Comparison of ENCODE assay signal across 8 cellular contexts in the genomic region with DNA sequence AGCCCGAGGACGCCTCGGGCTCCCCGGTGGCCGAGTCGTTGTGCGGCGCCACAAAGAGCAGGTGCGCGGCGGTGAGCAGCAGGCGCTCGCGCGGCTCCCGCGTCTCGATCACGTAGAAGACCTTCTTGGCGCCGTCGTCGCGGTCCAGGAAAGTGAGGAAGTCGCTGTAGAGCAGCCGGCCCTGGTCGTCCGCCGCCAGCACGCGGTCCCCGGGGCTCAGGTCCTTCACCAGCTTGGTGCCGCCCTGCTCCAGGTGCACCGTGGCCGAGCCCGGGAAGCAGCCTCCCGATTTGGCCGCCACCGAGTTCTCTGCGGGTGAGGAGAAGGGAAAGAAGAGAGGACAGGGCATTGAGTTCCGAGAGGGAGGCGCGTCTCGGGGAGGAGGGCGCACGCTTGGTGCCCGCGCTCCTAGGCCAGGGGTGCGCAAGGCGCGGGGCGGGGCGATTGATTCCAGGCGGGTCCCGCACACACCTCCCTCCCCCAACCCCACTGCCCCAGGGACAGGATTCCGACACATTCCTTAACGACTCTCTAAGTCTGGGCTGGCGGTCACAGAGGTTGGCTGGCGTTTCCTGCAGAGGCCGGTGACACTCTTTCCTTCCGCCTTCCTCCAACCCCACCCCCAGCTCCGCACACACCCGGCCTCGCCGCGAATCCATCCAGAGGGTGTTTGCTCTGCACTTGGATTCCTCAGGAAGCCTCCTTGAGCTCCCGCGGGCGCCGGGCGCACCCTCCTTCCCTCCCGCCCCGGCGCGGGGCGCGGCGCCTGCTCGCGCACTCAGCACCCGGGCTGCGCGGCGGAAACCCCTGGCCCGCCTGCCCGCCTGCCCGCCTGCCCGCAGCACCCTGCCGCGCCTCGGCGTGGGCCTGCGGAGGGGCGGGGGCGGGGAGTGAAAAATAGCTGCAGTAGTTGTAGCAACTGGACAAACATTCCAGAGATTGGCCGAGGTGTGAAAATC. TPM values are rescaled to one million over a fixed set of nuclear protein-coding genes. Genes with fewer than 3 reads are reported as not detected.
A peak's percentile ranks its signal among the peaks of the same experiment; 100 is the strongest.
DNase-seq lines count a peak whose midpoint lies in the region; ATAC-seq and TF ChIP-seq lines count a peak whose summit lies in the region.

No MANE protein-coding gene starts in this region.

- H3K36me3 Mint-ChIP-seq in activated T-cell treated with anti-CD3 and anti-CD28 coated beads, Interleukin-2, amount 50 U/mL, for 4 hours (ENCODE audit: insufficient read depth): no peaks in the 10 kb centered on the region
- no peaks in the 10 kb centered on the region for H3K36me3 Mint-ChIP-seq in WTC11

- H3K27me3 ChIP-seq in iPS-15b (ENCODE audit: control insufficient read depth, insufficient read depth, low read length) (peaks cover 86% of the 10 kb centered on the region), stomach (peaks cover 19 to 100% (median 60%) of the 10 kb centered on the region in 3 donors), uterus (peaks cover 0 to 35% of the 10 kb centered on the region in 2 donors)

- no peaks in the 10 kb centered on the region for H3K9me3 Mint-ChIP-seq in activated T-cell treated with anti-CD3 and anti-CD28 coated beads, Interleukin-2, amount 50 U/mL, for 4 hours
- H3K9me3 Mint-ChIP-seq in WTC11: no peaks in the 10 kb centered on the region

- CTCF ChIA-PET in WTC11 (lab: Charles Lee): interaction anchor here (1.4 to 2.2 kb wide), 2 partner anchors 10 to 205 kb away, joined by 4 to 14 read pairs; no protein-coding TSS in a partner anchor

- peak overlapping the region; percentile 74 for H3K4me3 Mint-ChIP-seq in activated T-cell treated with anti-CD3 and anti-CD28 coated beads, Interleukin-2, amount 50 U/mL, for 4 hours
- peak overlapping the region; percentile 78 for H3K4me3 Mint-ChIP-seq in WTC11

- ATAC-seq in activated T-cell treated with anti-CD3 and anti-CD28 coated beads, Interleukin-2, amount 50 U/mL, for 4 hours: peak; percentile 12 to 13
- ATAC-seq in WTC11 (peak; percentile 21), GM19463 (IDR thresholded peaks at IDR 0.05; ENCODE audit: unreplicated experiment) (no peak), HG03097 (IDR thresholded peaks at IDR 0.05; ENCODE audit: low FRiP score, unreplicated experiment) (no peak)

- H3K4me1 Mint-ChIP-seq in activated T-cell treated with anti-CD3 and anti-CD28 coated beads, Interleukin-2, amount 50 U/mL, for 4 hours (ENCODE audit: low read depth): peaks cover 19% of the 10 kb centered on the region
- H3K4me1 Mint-ChIP-seq in WTC11: peaks cover 24% of the 10 kb centered on the region

- peak overlapping the region; percentile 45 for H3K4me3 ChIP-seq in iPS-15b (ENCODE audit: low read depth, low read length)
- peak overlapping the region; percentile 23 to 46 (median 34) for H3K4me3 ChIP-seq in stomach
- no peak overlapping the region for H3K4me3 ChIP-seq in uterus

- H3K9ac ChIP-seq in iPS-15b (ENCODE audit: low read depth, low read length): no peak overlapping the region

- no peak for DNase-seq in activated T-cell treated with anti-CD3 and anti-CD28 coated beads, Interleukin-2, amount 50 U/mL, for 4 hours
- DNase-seq in activated T-cell treated with anti-CD3 and anti-CD28 coated beads for 4 hours: no peak
- DNase-seq in WTC11 (ENCODE audit: low spot score): peak; percentile 62
- peak; percentile 78 for DNase-seq in stomach
- DNase-seq in uterus: no peak

- H3K27me3 Mint-ChIP-seq in activated T-cell treated with anti-CD3 and anti-CD28 coated beads, Interleukin-2, amount 50 U/mL, for 4 hours (ENCODE audit: low read depth): peaks cover 68% of the 10 kb centered on the region
- H3K27me3 Mint-ChIP-seq in WTC11 (ENCODE audit: low read depth): peaks cover 96% of the 10 kb centered on the region

- POLR2A ChIA-PET in WTC11 (lab: Charles Lee): interaction anchor here (1.1 kb wide), 1 partner anchor 8 kb away, joined by 3 read pairs; a partner anchor contains a TSS

- WGBS in stomach, 5 donors: 11 to 26% (median 13%) methylated on average over 60 to 96 of the region's 96 CpGs

- H3K36me3 ChIP-seq in iPS-15b (ENCODE audit: control insufficient read depth, insufficient read depth, low read length): no peaks in the 10 kb centered on the region
- H3K36me3 ChIP-seq in stomach: no peaks in the 10 kb centered on the region
- no peaks in the 10 kb centered on the region for H3K36me3 ChIP-seq in uterus

- H3K9me3 ChIP-seq in iPS-15b (ENCODE audit: control insufficient read depth, insufficient read depth, low read length): no peaks in the 10 kb centered on the region
- H3K9me3 ChIP-seq in stomach: no peaks in the 10 kb centered on the region
- H3K9me3 ChIP-seq in uterus: no peaks in the 10 kb centered on the region

- TF ChIP-seq CTCF in WTC11 (IDR thresholded peaks at IDR 0.05): no peak
- no peak for TF ChIP-seq CTCF in stomach (IDR thresholded peaks at IDR 0.05)
- TF ChIP-seq CTCF in uterus (IDR thresholded peaks at IDR 0.05): no peak

- no peak for TF ChIP-seq EP300 in stomach (IDR thresholded peaks at IDR 0.05)

- intact Hi-C loops in stomach (cut with DNase I; ENCODE audit: low total_unique reads) (no loop called here), uterus (cut with DNase I; ENCODE audit: low total_unique reads) (no loop called here)

- H3K4me1 ChIP-seq in iPS-15b (ENCODE audit: control insufficient read depth, insufficient read depth, low read length) (no peaks in the 10 kb centered on the region), stomach (peaks cover 46 to 61% (median 57%) of the 10 kb centered on the region in 4 donors), uterus (peaks cover 0 to 36% of the 10 kb centered on the region in 2 donors)

- H3K27ac Mint-ChIP-seq in WTC11: no peak overlapping the region

- no peak for TF ChIP-seq POLR2A in stomach (IDR thresholded peaks at IDR 0.05)
- no peak for TF ChIP-seq POLR2A in uterus (IDR thresholded peaks at IDR 0.05)

- peak overlapping the region in 4 of 5 donors; percentile 20 to 74 (median 54) for H3K27ac ChIP-seq in stomach
- H3K27ac ChIP-seq in uterus: no peak overlapping the region

TF ChIP-seq in WTC11, 78 proteins besides CTCF, POLR2A, EP300 and RAD21 (continues in another document):
- TF ChIP-seq, protein P1, sequence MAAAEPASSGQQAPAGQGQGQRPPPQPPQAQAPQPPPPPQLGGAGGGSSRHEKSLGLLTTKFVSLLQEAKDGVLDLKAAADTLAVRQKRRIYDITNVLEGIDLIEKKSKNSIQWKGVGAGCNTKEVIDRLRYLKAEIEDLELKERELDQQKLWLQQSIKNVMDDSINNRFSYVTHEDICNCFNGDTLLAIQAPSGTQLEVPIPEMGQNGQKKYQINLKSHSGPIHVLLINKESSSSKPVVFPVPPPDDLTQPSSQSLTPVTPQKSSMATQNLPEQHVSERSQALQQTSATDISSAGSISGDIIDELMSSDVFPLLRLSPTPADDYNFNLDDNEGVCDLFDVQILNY (CRISPR knock-in tag; IDR thresholded peaks at IDR 0.05): peak; percentile 67
- TF ChIP-seq, protein P2, sequence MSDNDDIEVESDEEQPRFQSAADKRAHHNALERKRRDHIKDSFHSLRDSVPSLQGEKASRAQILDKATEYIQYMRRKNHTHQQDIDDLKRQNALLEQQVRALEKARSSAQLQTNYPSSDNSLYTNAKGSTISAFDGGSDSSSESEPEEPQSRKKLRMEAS (CRISPR knock-in tag; IDR thresholded peaks at IDR 0.05): peak; percentile 73
- 0 out of 2 replicates have a peak, but pooled peaks have one; percentile 0 for TF ChIP-seq FOXP1 (CRISPR knock-in tag; IDR thresholded peaks at IDR 0.05; ENCODE audit: borderline replicate concordance)
- peak; percentile 71; the same call in 1 of the 2 replicates for TF ChIP-seq CREB1 (CRISPR knock-in tag; IDR thresholded peaks at IDR 0.05)
- TF ChIP-seq ELF4 (CRISPR knock-in tag; IDR thresholded peaks at IDR 0.05; ENCODE audit: low read depth): no peak; the same call in 1 of the 2 replicates
- no peak for TF ChIP-seq JUN (CRISPR knock-in tag; IDR thresholded peaks at IDR 0.05)
- 0 out of 2 replicates have a peak, but pooled peaks have one; percentile 55 for TF ChIP-seq FOXJ3 (CRISPR knock-in tag; IDR thresholded peaks at IDR 0.05; ENCODE audit: borderline replicate concordance)
- TF ChIP-seq, protein P3, sequence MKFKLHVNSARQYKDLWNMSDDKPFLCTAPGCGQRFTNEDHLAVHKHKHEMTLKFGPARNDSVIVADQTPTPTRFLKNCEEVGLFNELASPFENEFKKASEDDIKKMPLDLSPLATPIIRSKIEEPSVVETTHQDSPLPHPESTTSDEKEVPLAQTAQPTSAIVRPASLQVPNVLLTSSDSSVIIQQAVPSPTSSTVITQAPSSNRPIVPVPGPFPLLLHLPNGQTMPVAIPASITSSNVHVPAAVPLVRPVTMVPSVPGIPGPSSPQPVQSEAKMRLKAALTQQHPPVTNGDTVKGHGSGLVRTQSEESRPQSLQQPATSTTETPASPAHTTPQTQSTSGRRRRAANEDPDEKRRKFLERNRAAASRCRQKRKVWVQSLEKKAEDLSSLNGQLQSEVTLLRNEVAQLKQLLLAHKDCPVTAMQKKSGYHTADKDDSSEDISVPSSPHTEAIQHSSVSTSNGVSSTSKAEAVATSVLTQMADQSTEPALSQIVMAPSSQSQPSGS (CRISPR knock-in tag; IDR thresholded peaks at IDR 0.05; ENCODE audit: borderline replicate concordance, low read depth): no peak
- peak; percentile 82 for TF ChIP-seq ETV6 (CRISPR knock-in tag; IDR thresholded peaks at IDR 0.05)

RNA-seq across cellular contexts. Expression of a gene that starts 8.6 kb away (rescaled TPM):
- under 1 TPM in 2 of 3 donors, not detected in 1; 0.05 TPM for total RNA-seq in activated T-cell treated with anti-CD3 and anti-CD28 coated beads, Interleukin-2, amount 50 U/mL, for 4 hours
- total RNA-seq in WTC11 (2021) (0.05 to 0.37 TPM (median 0.26 TPM) in 3 replicates), stomach (10 to 100 TPM in 1 of 5 donors, 1 to 10 TPM in 1, under 1 TPM in 3; 0.29 to 11.0 (median 0.89) TPM), uterus (under 1 TPM in 1 of 4 donors, not detected in 3; 0.62 TPM)
- 1 to 10 TPM; 1.9 to 3.5 (median 2.3) TPM for polyA plus RNA-seq in stomach

Comparison
In these comparisons a context has a peak if more than half of its experiments do, and no peak if none do; other contexts are left out.
1. ATAC-seq: peak in activated T-cell treated with anti-CD3 and anti-CD28 coated beads, Interleukin-2, amount 50 U/mL, for 4 hours (2 of 2) and WTC11 (single experiment); none in GM19463 (single experiment) and HG03097 (single experiment).
2. DNase-seq: peak in WTC11 (single experiment) and stomach (single experiment); none in activated T-cell treated with anti-CD3 and anti-CD28 coated beads, Interleukin-2, amount 50 U/mL, for 4 hours (single experiment), activated T-cell treated with anti-CD3 and anti-CD28 coated beads for 4 hours (single experiment) and uterus (0 of 2).
3. H3K4me3 ChIP-seq: peak in iPS-15b (single experiment) and stomach (4 of 4); none in uterus (0 of 2).
4. H3K27ac ChIP-seq: peak in stomach (4 of 5); none in uterus (0 of 2).